In the genomic region with DNA sequence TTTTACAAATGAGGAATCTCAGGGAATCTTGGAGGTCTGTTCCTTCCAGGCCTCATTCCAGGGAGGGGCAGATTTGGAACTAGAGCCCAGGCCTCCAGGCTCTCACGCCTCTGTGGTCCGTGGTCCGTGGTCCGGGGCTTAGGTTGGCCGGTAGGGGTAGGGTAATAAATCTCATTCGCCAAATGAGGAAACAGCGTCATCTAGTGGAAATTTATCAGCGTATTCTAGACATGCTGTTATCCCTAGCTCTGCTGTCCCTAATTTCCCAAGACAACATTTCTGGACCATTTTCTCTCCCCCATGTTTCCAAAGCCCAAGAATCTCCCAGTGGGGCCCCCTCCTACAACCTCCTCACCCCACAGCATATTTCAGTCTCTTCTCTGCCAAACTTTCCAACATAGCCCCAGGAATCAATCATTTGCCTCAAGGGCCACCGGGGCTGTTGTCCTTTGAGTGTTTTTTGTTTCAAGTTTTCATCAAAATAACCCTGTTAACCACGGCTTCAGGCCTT, we compare ENCODE assay signal across 1 cellular context.
TF ChIP-seq lines count a peak whose summit lies in the region.

No MANE protein-coding gene starts in this region.

TF ChIP-seq in HepG2, 621 proteins besides CTCF, POLR2A, EP300 and RAD21 (continued from another document and continues in another):
- TF ChIP-seq, protein P1, sequence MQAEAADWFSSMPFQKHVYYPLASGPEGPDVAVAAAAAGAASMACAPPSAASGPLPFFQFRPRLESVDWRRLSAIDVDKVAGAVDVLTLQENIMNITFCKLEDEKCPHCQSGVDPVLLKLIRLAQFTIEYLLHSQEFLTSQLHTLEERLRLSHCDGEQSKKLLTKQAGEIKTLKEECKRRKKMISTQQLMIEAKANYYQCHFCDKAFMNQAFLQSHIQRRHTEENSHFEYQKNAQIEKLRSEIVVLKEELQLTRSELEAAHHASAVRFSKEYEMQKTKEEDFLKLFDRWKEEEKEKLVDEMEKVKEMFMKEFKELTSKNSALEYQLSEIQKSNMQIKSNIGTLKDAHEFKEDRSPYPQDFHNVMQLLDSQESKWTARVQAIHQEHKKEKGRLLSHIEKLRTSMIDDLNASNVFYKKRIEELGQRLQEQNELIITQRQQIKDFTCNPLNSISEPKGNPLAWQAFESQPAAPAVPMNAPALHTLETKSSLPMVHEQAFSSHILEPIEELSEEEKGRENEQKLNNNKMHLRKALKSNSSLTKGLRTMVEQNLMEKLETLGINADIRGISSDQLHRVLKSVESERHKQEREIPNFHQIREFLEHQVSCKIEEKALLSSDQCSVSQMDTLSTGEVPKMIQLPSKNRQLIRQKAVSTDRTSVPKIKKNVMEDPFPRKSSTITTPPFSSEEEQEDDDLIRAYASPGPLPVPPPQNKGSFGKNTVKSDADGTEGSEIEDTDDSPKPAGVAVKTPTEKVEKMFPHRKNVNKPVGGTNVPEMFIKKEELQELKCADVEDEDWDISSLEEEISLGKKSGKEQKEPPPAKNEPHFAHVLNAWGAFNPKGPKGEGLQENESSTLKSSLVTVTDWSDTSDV (CRISPR knock-in tag; IDR thresholded peaks at IDR 0.05): no peak
- TF ChIP-seq ZFP36L2 (CRISPR knock-in tag; IDR thresholded peaks at IDR 0.05) (0 out of 2 replicates have a peak, but pooled peaks have one; percentile 35), STAG1 (CRISPR knock-in tag; IDR thresholded peaks at IDR 0.05) (peak; percentile 98), ARNT2 (CRISPR knock-in tag; IDR thresholded peaks at IDR 0.05; ENCODE audit: low read depth) (no peak), ERF (CRISPR knock-in tag; IDR thresholded peaks at IDR 0.05) (0 out of 2 replicates have a peak, but pooled peaks have one; percentile 38), DNMT3B (CRISPR knock-in tag; conservative IDR thresholded peaks at IDR 0.05) (0 out of 2 replicates have a peak, but pooled peaks have one; percentile 37), TSC22D2 (CRISPR knock-in tag; IDR thresholded peaks at IDR 0.05; ENCODE audit: borderline replicate concordance) (peak; percentile 45; the same call in 1 of the 2 replicates), ZNF382 (CRISPR knock-in tag; IDR thresholded peaks at IDR 0.05; ENCODE audit: borderline replicate concordance) (no peak), SALL1 (CRISPR knock-in tag; IDR thresholded peaks at IDR 0.05) (peak; percentile 17; the same call in 1 of the 2 replicates), ZNF24 (IDR thresholded peaks at IDR 0.05) (0 out of 2 replicates have a peak, but pooled peaks have one; percentile 69), LCORL (IDR thresholded peaks at IDR 0.05) (no peak), LCORL (CRISPR knock-in tag; IDR thresholded peaks at IDR 0.05) (0 out of 2 replicates have a peak, but pooled peaks have one; percentile 18), ZNF577 (CRISPR knock-in tag; IDR thresholded peaks at IDR 0.05; ENCODE audit: borderline replicate concordance, low read depth) (no peak), ZNF703 (CRISPR knock-in tag; IDR thresholded peaks at IDR 0.05; ENCODE audit: borderline replicate concordance) (no peak), ZBTB1 (CRISPR knock-in tag; IDR thresholded peaks at IDR 0.05; ENCODE audit: borderline replicate concordance) (no peak), YEATS2 (CRISPR knock-in tag; IDR thresholded peaks at IDR 0.05; ENCODE audit: borderline replicate concordance) (peak; percentile 23; the same call in 1 of the 2 replicates), IRF2 (CRISPR knock-in tag; IDR thresholded peaks at IDR 0.05) (0 out of 2 replicates have a peak, but pooled peaks have one; percentile 32), ZFX (CRISPR knock-in tag; IDR thresholded peaks at IDR 0.05; ENCODE audit: low read depth) (no peak), TAF15 (IDR thresholded peaks at IDR 0.05; ENCODE audit: low read depth, low read length, poor library complexity, severe bottlenecking) (no peak), TBL1XR1 (IDR thresholded peaks at IDR 0.05; ENCODE audit: borderline replicate concordance, low read length, partially characterized antibody) (no peak), ZNF563 (CRISPR knock-in tag; IDR thresholded peaks at IDR 0.05) (no peak), SMC3 (IDR thresholded peaks at IDR 0.05; ENCODE audit: low read length) (peak; percentile 99), ZSCAN9 (CRISPR knock-in tag; IDR thresholded peaks at IDR 0.05; ENCODE audit: borderline replicate concordance) (0 out of 2 replicates have a peak, but pooled peaks have one; percentile 62), ARHGAP35 (CRISPR knock-in tag; IDR thresholded peaks at IDR 0.05; ENCODE audit: borderline replicate concordance) (no peak), AKAP8 (CRISPR knock-in tag; IDR thresholded peaks at IDR 0.05) (no peak), ATF1 (CRISPR knock-in tag; IDR thresholded peaks at IDR 0.05) (no peak), MAF1 (CRISPR knock-in tag; IDR thresholded peaks at IDR 0.05; ENCODE audit: borderline replicate concordance) (no peak), NFRKB (IDR thresholded peaks at IDR 0.05) (no peak), ZNF432 (CRISPR knock-in tag; IDR thresholded peaks at IDR 0.05; ENCODE audit: borderline replicate concordance) (no peak), BHLHE40 (IDR thresholded peaks at IDR 0.05; ENCODE audit: low read length) (peak; percentile 40; the same call in 1 of the 2 replicates)
- TF ChIP-seq, protein P2, sequence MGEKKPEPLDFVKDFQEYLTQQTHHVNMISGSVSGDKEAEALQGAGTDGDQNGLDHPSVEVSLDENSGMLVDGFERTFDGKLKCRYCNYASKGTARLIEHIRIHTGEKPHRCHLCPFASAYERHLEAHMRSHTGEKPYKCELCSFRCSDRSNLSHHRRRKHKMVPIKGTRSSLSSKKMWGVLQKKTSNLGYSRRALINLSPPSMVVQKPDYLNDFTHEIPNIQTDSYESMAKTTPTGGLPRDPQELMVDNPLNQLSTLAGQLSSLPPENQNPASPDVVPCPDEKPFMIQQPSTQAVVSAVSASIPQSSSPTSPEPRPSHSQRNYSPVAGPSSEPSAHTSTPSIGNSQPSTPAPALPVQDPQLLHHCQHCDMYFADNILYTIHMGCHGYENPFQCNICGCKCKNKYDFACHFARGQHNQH (CRISPR knock-in tag; IDR thresholded peaks at IDR 0.05): no peak
- TF ChIP-seq, protein P3, sequence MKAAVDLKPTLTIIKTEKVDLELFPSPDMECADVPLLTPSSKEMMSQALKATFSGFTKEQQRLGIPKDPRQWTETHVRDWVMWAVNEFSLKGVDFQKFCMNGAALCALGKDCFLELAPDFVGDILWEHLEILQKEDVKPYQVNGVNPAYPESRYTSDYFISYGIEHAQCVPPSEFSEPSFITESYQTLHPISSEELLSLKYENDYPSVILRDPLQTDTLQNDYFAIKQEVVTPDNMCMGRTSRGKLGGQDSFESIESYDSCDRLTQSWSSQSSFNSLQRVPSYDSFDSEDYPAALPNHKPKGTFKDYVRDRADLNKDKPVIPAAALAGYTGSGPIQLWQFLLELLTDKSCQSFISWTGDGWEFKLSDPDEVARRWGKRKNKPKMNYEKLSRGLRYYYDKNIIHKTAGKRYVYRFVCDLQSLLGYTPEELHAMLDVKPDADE (CRISPR knock-in tag; IDR thresholded peaks at IDR 0.05): no peak
- TF ChIP-seq, protein P4, sequence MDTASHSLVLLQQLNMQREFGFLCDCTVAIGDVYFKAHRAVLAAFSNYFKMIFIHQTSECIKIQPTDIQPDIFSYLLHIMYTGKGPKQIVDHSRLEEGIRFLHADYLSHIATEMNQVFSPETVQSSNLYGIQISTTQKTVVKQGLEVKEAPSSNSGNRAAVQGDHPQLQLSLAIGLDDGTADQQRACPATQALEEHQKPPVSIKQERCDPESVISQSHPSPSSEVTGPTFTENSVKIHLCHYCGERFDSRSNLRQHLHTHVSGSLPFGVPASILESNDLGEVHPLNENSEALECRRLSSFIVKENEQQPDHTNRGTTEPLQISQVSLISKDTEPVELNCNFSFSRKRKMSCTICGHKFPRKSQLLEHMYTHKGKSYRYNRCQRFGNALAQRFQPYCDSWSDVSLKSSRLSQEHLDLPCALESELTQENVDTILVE (CRISPR knock-in tag; IDR thresholded peaks at IDR 0.05): 0 out of 2 replicates have a peak, but pooled peaks have one; percentile 44
- TF ChIP-seq, protein P5, sequence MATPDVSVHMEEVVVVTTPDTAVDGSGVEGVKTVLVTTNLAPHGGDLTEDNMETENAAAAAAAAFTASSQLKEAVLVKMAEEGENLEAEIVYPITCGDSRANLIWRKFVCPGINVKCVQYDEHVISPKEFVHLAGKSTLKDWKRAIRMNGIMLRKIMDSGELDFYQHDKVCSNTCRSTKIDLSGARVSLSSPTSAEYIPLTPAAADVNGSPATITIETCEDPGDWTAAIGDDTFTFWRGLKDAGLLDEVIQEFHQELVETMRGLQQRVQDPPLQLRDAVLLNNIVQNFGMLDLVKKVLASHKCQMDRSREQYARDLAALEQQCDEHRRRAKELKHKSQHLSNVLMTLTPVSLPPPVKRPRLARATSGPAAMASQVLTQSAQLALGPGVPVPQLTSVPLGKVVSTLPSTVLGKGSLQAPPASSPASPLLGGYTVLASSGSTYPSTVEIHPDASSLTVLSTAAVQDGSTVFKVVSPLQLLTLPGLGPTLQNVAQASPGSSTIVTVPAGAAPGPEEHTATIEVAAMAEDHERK (CRISPR knock-in tag; IDR thresholded peaks at IDR 0.05; ENCODE audit: low read depth): no peak
- TF ChIP-seq, protein P6, sequence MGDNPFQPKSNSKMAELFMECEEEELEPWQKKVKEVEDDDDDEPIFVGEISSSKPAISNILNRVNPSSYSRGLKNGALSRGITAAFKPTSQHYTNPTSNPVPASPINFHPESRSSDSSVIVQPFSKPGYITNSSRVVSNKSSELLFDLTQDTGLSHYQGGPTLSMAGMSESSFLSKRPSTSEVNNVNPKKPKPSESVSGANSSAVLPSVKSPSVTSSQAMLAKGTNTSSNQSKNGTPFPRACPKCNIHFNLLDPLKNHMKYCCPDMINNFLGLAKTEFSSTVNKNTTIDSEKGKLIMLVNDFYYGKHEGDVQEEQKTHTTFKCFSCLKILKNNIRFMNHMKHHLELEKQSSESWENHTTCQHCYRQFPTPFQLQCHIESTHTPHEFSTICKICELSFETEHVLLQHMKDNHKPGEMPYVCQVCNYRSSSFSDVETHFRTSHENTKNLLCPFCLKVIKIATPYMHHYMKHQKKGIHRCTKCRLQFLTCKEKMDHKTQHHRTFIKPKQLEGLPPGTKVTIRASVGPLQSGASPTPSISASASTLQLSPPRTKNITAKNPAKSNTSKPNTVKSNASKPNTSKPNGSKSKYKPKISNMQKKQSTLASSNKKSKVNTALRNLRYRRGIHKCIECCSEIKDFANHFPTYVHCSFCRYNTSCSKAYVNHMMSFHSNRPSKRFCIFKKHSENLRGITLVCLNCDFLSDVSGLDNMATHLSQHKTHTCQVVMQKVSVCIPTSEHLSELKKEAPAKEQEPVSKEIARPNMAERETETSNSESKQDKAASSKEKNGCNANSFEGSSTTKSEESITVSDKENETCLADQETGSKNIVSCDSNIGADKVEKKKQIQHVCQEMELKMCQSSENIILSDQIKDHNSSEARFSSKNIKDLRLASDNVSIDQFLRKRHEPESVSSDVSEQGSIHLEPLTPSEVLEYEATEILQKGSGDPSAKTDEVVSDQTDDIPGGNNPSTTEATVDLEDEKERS (CRISPR knock-in tag; IDR thresholded peaks at IDR 0.05): no peak
- TF ChIP-seq, protein P7, sequence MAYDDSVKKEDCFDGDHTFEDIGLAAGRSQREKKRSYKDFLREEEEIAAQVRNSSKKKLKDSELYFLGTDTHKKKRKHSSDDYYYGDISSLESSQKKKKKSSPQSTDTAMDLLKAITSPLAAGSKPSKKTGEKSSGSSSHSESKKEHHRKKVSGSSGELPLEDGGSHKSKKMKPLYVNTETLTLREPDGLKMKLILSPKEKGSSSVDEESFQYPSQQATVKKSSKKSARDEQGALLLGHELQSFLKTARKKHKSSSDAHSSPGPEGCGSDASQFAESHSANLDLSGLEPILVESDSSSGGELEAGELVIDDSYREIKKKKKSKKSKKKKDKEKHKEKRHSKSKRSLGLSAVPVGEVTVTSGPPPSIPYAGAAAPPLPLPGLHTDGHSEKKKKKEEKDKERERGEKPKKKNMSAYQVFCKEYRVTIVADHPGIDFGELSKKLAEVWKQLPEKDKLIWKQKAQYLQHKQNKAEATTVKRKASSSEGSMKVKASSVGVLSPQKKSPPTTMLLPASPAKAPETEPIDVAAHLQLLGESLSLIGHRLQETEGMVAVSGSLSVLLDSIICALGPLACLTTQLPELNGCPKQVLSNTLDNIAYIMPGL (CRISPR knock-in tag; IDR thresholded peaks at IDR 0.05; ENCODE audit: borderline replicate concordance in 1 of 2, low read depth in 1 of 2): peak in 1 of 2 experiments; percentile 44; a peak in 1 of 4 replicates
- TF ChIP-seq, protein P8, sequence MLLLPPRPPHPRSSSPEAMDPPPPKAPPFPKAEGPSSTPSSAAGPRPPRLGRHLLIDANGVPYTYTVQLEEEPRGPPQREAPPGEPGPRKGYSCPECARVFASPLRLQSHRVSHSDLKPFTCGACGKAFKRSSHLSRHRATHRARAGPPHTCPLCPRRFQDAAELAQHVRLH (CRISPR knock-in tag; IDR thresholded peaks at IDR 0.05; ENCODE audit: borderline replicate concordance, low read depth): 0 out of 2 replicates have a peak, but pooled peaks have one; percentile 48
- TF ChIP-seq, protein P9, sequence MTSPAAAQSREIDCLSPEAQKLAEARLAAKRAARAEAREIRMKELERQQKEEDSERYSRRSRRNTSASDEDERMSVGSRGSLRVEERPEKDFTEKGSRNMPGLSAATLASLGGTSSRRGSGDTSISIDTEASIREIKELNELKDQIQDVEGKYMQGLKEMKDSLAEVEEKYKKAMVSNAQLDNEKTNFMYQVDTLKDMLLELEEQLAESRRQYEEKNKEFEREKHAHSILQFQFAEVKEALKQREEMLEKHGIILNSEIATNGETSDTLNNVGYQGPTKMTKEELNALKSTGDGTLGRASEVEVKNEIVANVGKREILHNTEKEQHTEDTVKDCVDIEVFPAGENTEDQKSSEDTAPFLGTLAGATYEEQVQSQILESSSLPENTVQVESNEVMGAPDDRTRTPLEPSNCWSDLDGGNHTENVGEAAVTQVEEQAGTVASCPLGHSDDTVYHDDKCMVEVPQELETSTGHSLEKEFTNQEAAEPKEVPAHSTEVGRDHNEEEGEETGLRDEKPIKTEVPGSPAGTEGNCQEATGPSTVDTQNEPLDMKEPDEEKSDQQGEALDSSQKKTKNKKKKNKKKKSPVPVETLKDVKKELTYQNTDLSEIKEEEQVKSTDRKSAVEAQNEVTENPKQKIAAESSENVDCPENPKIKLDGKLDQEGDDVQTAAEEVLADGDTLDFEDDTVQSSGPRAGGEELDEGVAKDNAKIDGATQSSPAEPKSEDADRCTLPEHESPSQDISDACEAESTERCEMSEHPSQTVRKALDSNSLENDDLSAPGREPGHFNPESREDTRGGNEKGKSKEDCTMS (CRISPR knock-in tag; conservative IDR thresholded peaks at IDR 0.05): no peak
- TF ChIP-seq, protein P10, sequence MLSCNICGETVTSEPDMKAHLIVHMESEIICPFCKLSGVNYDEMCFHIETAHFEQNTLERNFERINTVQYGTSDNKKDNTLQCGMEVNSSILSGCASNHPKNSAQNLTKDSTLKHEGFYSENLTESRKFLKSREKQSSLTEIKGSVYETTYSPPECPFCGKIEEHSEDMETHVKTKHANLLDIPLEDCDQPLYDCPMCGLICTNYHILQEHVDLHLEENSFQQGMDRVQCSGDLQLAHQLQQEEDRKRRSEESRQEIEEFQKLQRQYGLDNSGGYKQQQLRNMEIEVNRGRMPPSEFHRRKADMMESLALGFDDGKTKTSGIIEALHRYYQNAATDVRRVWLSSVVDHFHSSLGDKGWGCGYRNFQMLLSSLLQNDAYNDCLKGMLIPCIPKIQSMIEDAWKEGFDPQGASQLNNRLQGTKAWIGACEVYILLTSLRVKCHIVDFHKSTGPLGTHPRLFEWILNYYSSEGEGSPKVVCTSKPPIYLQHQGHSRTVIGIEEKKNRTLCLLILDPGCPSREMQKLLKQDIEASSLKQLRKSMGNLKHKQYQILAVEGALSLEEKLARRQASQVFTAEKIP (CRISPR knock-in tag; IDR thresholded peaks at IDR 0.05; ENCODE audit: borderline replicate concordance): no peak
